In the genomic region with DNA sequence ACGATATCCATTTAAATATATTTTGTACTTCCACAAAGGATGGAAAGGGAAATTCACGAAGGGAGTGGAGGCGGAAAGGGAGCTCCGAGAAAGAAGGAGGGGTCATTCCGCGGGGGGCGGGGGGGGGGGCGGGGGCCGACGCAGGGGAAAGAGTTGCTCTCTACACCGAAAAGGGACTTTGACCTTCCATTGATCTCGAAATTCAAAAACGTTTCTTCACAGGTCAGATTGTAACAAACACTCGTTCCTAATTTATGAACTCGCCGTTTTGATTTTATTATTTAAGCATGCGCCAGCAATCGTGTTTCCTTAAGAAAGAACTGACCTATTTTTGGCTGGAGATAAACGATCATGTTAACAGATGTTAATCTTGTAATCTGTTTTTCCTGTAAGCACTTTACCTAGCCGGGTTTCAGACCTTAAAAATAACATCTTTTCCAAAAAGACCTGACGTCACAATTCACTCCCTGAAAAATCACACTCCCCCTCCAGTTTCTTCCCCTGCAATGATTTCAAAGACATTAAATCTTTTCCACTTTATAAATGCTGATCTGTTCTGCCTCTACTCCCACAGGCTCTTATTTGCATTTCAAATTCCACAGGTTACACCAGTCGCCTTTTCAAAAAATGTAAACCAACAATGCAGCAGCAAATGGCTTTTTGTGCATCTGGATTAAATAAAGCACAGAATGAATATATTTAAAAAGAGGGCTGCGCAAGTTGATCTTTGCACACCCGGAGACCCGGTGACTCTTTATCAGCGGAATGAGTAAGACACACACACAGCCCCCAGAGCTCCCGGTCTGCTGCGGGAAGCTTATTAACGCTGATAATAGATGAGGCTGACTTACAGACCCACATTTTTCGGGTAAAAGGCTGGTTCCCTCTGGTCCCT, we compare ENCODE assay signal across 1 cellular context.
TF ChIP-seq lines count a peak whose summit lies in the region.

No MANE protein-coding gene starts in this region.

TF ChIP-seq in HepG2, 621 proteins besides CTCF, POLR2A, EP300 and RAD21 (continued from another document and continues in another):
- TF ChIP-seq, protein P1, sequence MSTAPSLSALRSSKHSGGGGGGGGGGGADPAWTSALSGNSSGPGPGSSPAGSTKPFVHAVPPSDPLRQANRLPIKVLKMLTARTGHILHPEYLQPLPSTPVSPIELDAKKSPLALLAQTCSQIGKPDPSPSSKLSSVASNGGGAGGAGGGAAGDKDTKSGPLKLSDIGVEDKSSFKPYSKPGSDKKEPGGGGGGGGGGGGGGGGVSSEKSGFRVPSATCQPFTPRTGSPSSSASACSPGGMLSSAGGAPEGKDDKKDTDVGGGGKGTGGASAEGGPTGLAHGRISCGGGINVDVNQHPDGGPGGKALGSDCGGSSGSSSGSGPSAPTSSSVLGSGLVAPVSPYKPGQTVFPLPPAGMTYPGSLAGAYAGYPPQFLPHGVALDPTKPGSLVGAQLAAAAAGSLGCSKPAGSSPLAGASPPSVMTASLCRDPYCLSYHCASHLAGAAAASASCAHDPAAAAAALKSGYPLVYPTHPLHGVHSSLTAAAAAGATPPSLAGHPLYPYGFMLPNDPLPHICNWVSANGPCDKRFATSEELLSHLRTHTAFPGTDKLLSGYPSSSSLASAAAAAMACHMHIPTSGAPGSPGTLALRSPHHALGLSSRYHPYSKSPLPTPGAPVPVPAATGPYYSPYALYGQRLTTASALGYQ (CRISPR knock-in tag; IDR thresholded peaks at IDR 0.05), result 0 out of 2 replicates have a peak, but pooled peaks have one; percentile 10
- TF ChIP-seq ZNF24 (IDR thresholded peaks at IDR 0.05), result no peak
- TF ChIP-seq KDM6A (CRISPR knock-in tag; IDR thresholded peaks at IDR 0.05; ENCODE audit: low read depth), result peak; percentile 55; the same call in 1 of the 2 replicates
- TF ChIP-seq FOXA1 (IDR thresholded peaks at IDR 0.05), result no peak
- no peak for TF ChIP-seq FOXA1 (CRISPR knock-in tag; IDR thresholded peaks at IDR 0.05)
- TF ChIP-seq PLRG1 (conservative IDR thresholded peaks at IDR 0.05), result no peak
- no peak for TF ChIP-seq ZNF12 (CRISPR knock-in tag; IDR thresholded peaks at IDR 0.05)
- TF ChIP-seq, protein P2, sequence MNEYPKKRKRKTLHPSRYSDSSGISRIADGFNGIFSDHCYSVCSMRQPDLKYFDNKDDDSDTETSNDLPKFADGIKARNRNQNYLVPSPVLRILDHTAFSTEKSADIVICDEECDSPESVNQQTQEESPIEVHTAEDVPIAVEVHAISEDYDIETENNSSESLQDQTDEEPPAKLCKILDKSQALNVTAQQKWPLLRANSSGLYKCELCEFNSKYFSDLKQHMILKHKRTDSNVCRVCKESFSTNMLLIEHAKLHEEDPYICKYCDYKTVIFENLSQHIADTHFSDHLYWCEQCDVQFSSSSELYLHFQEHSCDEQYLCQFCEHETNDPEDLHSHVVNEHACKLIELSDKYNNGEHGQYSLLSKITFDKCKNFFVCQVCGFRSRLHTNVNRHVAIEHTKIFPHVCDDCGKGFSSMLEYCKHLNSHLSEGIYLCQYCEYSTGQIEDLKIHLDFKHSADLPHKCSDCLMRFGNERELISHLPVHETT (CRISPR knock-in tag; conservative IDR thresholded peaks at IDR 0.05), result 0 out of 2 replicates have a peak, but pooled peaks have one; percentile 5
- TF ChIP-seq GATA4 (IDR thresholded peaks at IDR 0.05; ENCODE audit: borderline replicate concordance, low read depth), result no peak; the same call in 1 of the 2 replicates
- TF ChIP-seq, protein P3, sequence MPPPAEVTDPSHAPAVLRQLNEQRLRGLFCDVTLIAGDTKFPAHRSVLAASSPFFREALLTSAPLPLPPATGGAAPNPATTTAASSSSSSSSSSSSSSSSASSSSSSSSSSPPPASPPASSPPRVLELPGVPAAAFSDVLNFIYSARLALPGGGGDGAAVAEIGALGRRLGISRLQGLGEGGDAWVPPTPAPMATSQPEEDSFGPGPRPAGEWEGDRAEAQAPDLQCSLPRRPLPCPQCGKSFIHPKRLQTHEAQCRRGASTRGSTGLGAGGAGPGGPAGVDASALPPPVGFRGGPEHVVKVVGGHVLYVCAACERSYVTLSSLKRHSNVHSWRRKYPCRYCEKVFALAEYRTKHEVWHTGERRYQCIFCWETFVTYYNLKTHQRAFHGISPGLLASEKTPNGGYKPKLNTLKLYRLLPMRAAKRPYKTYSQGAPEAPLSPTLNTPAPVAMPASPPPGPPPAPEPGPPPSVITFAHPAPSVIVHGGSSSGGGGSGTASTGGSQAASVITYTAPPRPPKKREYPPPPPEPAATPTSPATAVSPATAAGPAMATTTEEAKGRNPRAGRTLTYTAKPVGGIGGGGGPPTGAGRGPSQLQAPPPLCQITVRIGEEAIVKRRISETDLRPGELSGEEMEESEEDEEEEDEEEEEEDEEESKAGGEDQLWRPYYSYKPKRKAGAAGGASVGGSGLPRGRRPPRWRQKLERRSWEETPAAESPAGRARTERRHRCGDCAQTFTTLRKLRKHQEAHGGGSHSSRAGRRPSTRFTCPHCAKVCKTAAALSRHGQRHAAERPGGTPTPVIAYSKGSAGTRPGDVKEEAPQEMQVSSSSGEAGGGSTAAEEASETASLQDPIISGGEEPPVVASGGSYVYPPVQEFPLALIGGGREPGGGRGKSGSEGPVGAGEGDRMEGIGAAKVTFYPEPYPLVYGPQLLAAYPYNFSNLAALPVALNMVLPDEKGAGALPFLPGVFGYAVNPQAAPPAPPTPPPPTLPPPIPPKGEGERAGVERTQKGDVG (CRISPR knock-in tag; IDR thresholded peaks at IDR 0.05; ENCODE audit: borderline replicate concordance), result no peak
- no peak for TF ChIP-seq SETDB1 (CRISPR knock-in tag; IDR thresholded peaks at IDR 0.05; ENCODE audit: borderline replicate concordance)
- TF ChIP-seq, protein P4, sequence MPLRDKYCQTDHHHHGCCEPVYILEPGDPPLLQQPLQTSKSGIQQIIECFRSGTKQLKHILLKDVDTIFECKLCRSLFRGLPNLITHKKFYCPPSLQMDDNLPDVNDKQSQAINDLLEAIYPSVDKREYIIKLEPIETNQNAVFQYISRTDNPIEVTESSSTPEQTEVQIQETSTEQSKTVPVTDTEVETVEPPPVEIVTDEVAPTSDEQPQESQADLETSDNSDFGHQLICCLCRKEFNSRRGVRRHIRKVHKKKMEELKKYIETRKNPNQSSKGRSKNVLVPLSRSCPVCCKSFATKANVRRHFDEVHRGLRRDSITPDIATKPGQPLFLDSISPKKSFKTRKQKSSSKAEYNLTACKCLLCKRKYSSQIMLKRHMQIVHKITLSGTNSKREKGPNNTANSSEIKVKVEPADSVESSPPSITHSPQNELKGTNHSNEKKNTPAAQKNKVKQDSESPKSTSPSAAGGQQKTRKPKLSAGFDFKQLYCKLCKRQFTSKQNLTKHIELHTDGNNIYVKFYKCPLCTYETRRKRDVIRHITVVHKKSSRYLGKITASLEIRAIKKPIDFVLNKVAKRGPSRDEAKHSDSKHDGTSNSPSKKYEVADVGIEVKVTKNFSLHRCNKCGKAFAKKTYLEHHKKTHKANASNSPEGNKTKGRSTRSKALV (CRISPR knock-in tag; IDR thresholded peaks at IDR 0.05), result no peak
- TF ChIP-seq, protein P5, sequence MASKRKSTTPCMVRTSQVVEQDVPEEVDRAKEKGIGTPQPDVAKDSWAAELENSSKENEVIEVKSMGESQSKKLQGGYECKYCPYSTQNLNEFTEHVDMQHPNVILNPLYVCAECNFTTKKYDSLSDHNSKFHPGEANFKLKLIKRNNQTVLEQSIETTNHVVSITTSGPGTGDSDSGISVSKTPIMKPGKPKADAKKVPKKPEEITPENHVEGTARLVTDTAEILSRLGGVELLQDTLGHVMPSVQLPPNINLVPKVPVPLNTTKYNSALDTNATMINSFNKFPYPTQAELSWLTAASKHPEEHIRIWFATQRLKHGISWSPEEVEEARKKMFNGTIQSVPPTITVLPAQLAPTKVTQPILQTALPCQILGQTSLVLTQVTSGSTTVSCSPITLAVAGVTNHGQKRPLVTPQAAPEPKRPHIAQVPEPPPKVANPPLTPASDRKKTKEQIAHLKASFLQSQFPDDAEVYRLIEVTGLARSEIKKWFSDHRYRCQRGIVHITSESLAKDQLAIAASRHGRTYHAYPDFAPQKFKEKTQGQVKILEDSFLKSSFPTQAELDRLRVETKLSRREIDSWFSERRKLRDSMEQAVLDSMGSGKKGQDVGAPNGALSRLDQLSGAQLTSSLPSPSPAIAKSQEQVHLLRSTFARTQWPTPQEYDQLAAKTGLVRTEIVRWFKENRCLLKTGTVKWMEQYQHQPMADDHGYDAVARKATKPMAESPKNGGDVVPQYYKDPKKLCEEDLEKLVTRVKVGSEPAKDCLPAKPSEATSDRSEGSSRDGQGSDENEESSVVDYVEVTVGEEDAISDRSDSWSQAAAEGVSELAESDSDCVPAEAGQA (IDR thresholded peaks at IDR 0.05; ENCODE audit: low read depth), result no peak
- TF ChIP-seq, protein P5 (CRISPR knock-in tag; IDR thresholded peaks at IDR 0.05; ENCODE audit: borderline replicate concordance), result no peak
- no peak for TF ChIP-seq SOX6 (IDR thresholded peaks at IDR 0.05)
- peak; percentile 26; the same call in 1 of the 2 replicates for TF ChIP-seq SOX6 (CRISPR knock-in tag; IDR thresholded peaks at IDR 0.05)
- no peak for TF ChIP-seq ZNF766 (CRISPR knock-in tag; IDR thresholded peaks at IDR 0.05; ENCODE audit: borderline replicate concordance)
- TF ChIP-seq, protein P6, sequence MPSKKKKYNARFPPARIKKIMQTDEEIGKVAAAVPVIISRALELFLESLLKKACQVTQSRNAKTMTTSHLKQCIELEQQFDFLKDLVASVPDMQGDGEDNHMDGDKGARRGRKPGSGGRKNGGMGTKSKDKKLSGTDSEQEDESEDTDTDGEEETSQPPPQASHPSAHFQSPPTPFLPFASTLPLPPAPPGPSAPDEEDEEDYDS (CRISPR knock-in tag; IDR thresholded peaks at IDR 0.05), result no peak; the same call in 1 of the 2 replicates
- TF ChIP-seq ZNF446 (CRISPR knock-in tag; IDR thresholded peaks at IDR 0.05), result no peak
- TF ChIP-seq, protein P7, sequence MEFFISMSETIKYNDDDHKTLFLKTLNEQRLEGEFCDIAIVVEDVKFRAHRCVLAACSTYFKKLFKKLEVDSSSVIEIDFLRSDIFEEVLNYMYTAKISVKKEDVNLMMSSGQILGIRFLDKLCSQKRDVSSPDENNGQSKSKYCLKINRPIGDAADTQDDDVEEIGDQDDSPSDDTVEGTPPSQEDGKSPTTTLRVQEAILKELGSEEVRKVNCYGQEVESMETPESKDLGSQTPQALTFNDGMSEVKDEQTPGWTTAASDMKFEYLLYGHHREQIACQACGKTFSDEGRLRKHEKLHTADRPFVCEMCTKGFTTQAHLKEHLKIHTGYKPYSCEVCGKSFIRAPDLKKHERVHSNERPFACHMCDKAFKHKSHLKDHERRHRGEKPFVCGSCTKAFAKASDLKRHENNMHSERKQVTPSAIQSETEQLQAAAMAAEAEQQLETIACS (CRISPR knock-in tag; IDR thresholded peaks at IDR 0.05), result 0 out of 2 replicates have a peak, but pooled peaks have one; percentile 16
- no peak for TF ChIP-seq MTA1 (CRISPR knock-in tag; IDR thresholded peaks at IDR 0.05; ENCODE audit: borderline replicate concordance)
- no peak; the same call in 1 of the 2 replicates for TF ChIP-seq ZKSCAN8 (CRISPR knock-in tag; IDR thresholded peaks at IDR 0.05; ENCODE audit: borderline replicate concordance)
- TF ChIP-seq ZNF773 (CRISPR knock-in tag; IDR thresholded peaks at IDR 0.05; ENCODE audit: borderline replicate concordance), result no peak
- no peak for TF ChIP-seq ISX (CRISPR knock-in tag; conservative IDR thresholded peaks at IDR 0.05)
- TF ChIP-seq CBX5 (CRISPR knock-in tag; IDR thresholded peaks at IDR 0.05; ENCODE audit: borderline replicate concordance), result no peak
- no peak for TF ChIP-seq RELA (CRISPR knock-in tag; IDR thresholded peaks at IDR 0.05)
- TF ChIP-seq ZNF331 (CRISPR knock-in tag; IDR thresholded peaks at IDR 0.05), result no peak
- TF ChIP-seq ZFP36L2 (CRISPR knock-in tag; IDR thresholded peaks at IDR 0.05), result no peak
- TF ChIP-seq, protein P8, sequence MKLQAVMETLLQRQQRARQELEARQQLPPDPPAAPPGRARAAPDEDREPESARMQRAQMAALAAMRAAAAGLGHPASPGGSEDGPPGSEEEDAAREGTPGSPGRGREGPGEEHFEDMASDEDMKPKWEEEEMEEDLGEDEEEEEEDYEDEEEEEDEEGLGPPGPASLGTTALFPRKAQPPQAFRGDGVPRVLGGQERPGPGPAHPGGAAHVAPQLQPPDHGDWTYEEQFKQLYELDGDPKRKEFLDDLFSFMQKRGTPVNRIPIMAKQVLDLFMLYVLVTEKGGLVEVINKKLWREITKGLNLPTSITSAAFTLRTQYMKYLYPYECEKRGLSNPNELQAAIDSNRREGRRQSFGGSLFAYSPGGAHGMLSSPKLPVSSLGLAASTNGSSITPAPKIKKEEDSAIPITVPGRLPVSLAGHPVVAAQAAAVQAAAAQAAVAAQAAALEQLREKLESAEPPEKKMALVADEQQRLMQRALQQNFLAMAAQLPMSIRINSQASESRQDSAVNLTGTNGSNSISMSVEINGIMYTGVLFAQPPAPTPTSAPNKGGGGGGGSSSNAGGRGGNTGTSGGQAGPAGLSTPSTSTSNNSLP (IDR thresholded peaks at IDR 0.05; ENCODE audit: low read depth, low read length), result peak; percentile 12; the same call in 1 of the 2 replicates
- TF ChIP-seq NR1H2 (CRISPR knock-in tag; IDR thresholded peaks at IDR 0.05; ENCODE audit: borderline replicate concordance, low read depth), result no peak
- no peak; the same call in 1 of the 2 replicates for TF ChIP-seq HOXA3 (CRISPR knock-in tag; IDR thresholded peaks at IDR 0.05)
- TF ChIP-seq DPF2 (CRISPR knock-in tag; IDR thresholded peaks at IDR 0.05; ENCODE audit: borderline replicate concordance, low read depth), result no peak
- TF ChIP-seq ASH2L (IDR thresholded peaks at IDR 0.05; ENCODE audit: insufficient read length, low read depth, low read length), result peak; percentile 89
- no peak for TF ChIP-seq MIXL1 (CRISPR knock-in tag; IDR thresholded peaks at IDR 0.05)
- TF ChIP-seq, protein P9, sequence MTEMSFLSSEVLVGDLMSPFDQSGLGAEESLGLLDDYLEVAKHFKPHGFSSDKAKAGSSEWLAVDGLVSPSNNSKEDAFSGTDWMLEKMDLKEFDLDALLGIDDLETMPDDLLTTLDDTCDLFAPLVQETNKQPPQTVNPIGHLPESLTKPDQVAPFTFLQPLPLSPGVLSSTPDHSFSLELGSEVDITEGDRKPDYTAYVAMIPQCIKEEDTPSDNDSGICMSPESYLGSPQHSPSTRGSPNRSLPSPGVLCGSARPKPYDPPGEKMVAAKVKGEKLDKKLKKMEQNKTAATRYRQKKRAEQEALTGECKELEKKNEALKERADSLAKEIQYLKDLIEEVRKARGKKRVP (CRISPR knock-in tag; IDR thresholded peaks at IDR 0.05), result 0 out of 4 replicates have a peak, but pooled peaks of 1 of the 2 experiments have one; percentile 12
- TF ChIP-seq ZNF724P (CRISPR knock-in tag; IDR thresholded peaks at IDR 0.05; ENCODE audit: borderline replicate concordance), result no peak
- no peak for TF ChIP-seq ZNF552 (CRISPR knock-in tag; IDR thresholded peaks at IDR 0.05; ENCODE audit: borderline replicate concordance)
- no peak for TF ChIP-seq ZNF746 (CRISPR knock-in tag; IDR thresholded peaks at IDR 0.05)
